In genomic region chr6:168169624-168170023, GRCh38 we compare ENCODE assay signal across 17 cellular contexts.
DNase-seq lines count a peak whose midpoint lies in the region; ATAC-seq, FAIRE-seq and TF ChIP-seq lines count a peak whose summit lies in the region.
"Had no signal": no experiment of that assay in that cellular context is flagged by ENCODE, and none has a peak within 500 bp of the region (broad histone marks: within the 10 kb centered on the region; RNA-seq: fewer than 3 reads in every experiment).

No MANE protein-coding gene starts in this region.

- TF ChIP-seq EP300 in K562 (IDR thresholded peaks at IDR 0.05; ENCODE audit: low read length), result no peak

- in situ Hi-C loops in K562 (cut with MboI), result no loop called here

- peaks cover 1% of the 10 kb centered on the region for H3K4me1 Mint-ChIP-seq in activated naive CD8-positive, alpha-beta T cell treated with anti-CD3 and anti-CD28 coated beads for 36 hours
- no peaks in the 10 kb centered on the region for H3K4me1 Mint-ChIP-seq in activated naive CD8-positive, alpha-beta T cell treated with anti-CD3 and anti-CD28 coated beads, Interleukin-2, amount 50 U/mL, for 24 hours
- peaks cover 7% of the 10 kb centered on the region for H3K4me1 Mint-ChIP-seq in memory B cell
- H3K4me1 Mint-ChIP-seq: B cell had no signal

- intact Hi-C loops in K562 (cut with micrococcal nuclease), result no loop called here
- intact Hi-C loops in vagina (cut with DNase I), result no loop called here

- H3K4me3 ChIP-seq in K562 (no peak overlapping the region), vagina (no peak overlapping the region), Peyer's patch (no peak overlapping the region)
- H3K4me3 ChIP-seq: GM23248, HAP-1 had no signal

- FAIRE-seq in K562 (lab: Jason Lieb, UNC), result peak; percentile 11
- FAIRE-seq: GM18507, HTR-8/SVneo had no signal

- no peak for TF ChIP-seq POLR2A in K562 (conservative IDR thresholded peaks at IDR 0.05)
- TF ChIP-seq POLR2A in vagina (IDR thresholded peaks at IDR 0.05), result no peak
- no peak for TF ChIP-seq POLR2A in Peyer's patch (IDR thresholded peaks at IDR 0.05)

- DNase-seq in activated naive CD8-positive, alpha-beta T cell treated with anti-CD3 and anti-CD28 coated beads for 36 hours, result no peak
- no peak for DNase-seq in activated naive CD8-positive, alpha-beta T cell treated with anti-CD3 and anti-CD28 coated beads, Interleukin-2, amount 50 U/mL, for 24 hours
- DNase-seq in K562 (ENCODE audit: extremely low read depth in 1 of 4, low spot score in 3 of 4), result no peak
- DNase-seq in memory B cell (ENCODE audit: low spot score in 2 of 2), result no peak
- DNase-seq in vagina (ENCODE audit: extremely low spot score in 2 of 2), result peak; percentile 16 to 52
- DNase-seq in Peyer's patch, result no peak
- no peak for DNase-seq in Kasumi-1 (lab: John Stamatoyannopoulos, UW)
- DNase-seq: C1 segment of cervical spinal cord; Calu3; CD4-positive, alpha-beta T cell; DMS 273 treated with DMSO at 0.1 percent for 48 hours; GM23248 had no signal

- H3K4me2 ChIP-seq in K562 (ENCODE audit: insufficient read depth, low read length), result no peak overlapping the region

- H3K9me3 Mint-ChIP-seq in activated naive CD8-positive, alpha-beta T cell treated with anti-CD3 and anti-CD28 coated beads for 36 hours, result peaks cover 21% of the 10 kb centered on the region
- peaks cover 4% of the 10 kb centered on the region for H3K9me3 Mint-ChIP-seq in activated naive CD8-positive, alpha-beta T cell treated with anti-CD3 and anti-CD28 coated beads, Interleukin-2, amount 50 U/mL, for 24 hours
- H3K9me3 Mint-ChIP-seq in memory B cell, result peaks cover 4% of the 10 kb centered on the region
- H3K9me3 Mint-ChIP-seq: CD4-positive, alpha-beta T cell had no signal

- no peak for TF ChIP-seq CTCF in K562 (IDR thresholded peaks at IDR 0.05 in 2 of 3, conservative IDR thresholded peaks at IDR 0.05 in 1 of 3; ENCODE audit: insufficient read depth in 2 of 3, low read depth in 1 of 3, low read length in 3 of 3)
- no peak for TF ChIP-seq CTCF in vagina (IDR thresholded peaks at IDR 0.05)
- no peak for TF ChIP-seq CTCF in Peyer's patch (IDR thresholded peaks at IDR 0.05)

- H2AFZ ChIP-seq in K562 (ENCODE audit: low read depth, low read length), result no peak overlapping the region
- H2AFZ ChIP-seq: GM23248 had no signal

- H3K79me2 ChIP-seq in K562 (ENCODE audit: control insufficient read depth, insufficient read depth, low read length), result no peaks in the 10 kb centered on the region

- H3K27ac ChIP-seq in K562 (ENCODE audit: extremely low read depth, low read depth, low read length) (no peak overlapping the region), vagina (no peak overlapping the region), Peyer's patch (no peak overlapping the region)
- H3K27ac ChIP-seq: GM23248 had no signal

- POLR2A ChIA-PET in K562 (lab: Yijun Ruan, JAX), result no interaction called here

- no peaks in the 10 kb centered on the region for H3K9me1 ChIP-seq in K562 (ENCODE audit: control insufficient read depth, insufficient read depth, low read length)

- ATAC-seq in activated naive CD8-positive, alpha-beta T cell treated with anti-CD3 and anti-CD28 coated beads, Interleukin-2, amount 50 U/mL, for 24 hours, result no peak
- ATAC-seq in K562 (no peak), memory B cell (ENCODE audit: low read depth) (no peak), GM19397 (IDR thresholded peaks at IDR 0.05; ENCODE audit: unreplicated experiment) (no peak)

- H3K4me1 ChIP-seq in K562 (replicated peaks in 1 of 2; ENCODE audit: control insufficient read depth in 2 of 2, insufficient read depth in 2 of 2, low read length in 2 of 2) (no peaks in the 10 kb centered on the region), vagina (peaks cover 15% of the 10 kb centered on the region), Peyer's patch (no peaks in the 10 kb centered on the region)

- no peaks in the 10 kb centered on the region; the same call in 1 of the 2 replicates for H4K20me1 ChIP-seq in K562 (replicated peaks; ENCODE audit: control insufficient read depth, insufficient read depth, low read length)

- under 1% methylated on average over 11 of the region's 11 CpGs for WGBS in K562 (ENCODE audit: insufficient coverage, low coverage, missing lambda C conversion rate)

- H3K27me3 Mint-ChIP-seq in activated naive CD8-positive, alpha-beta T cell treated with anti-CD3 and anti-CD28 coated beads for 36 hours, result peaks cover 20% of the 10 kb centered on the region
- H3K27me3 Mint-ChIP-seq in activated naive CD8-positive, alpha-beta T cell treated with anti-CD3 and anti-CD28 coated beads, Interleukin-2, amount 50 U/mL, for 24 hours, result peaks cover 3% of the 10 kb centered on the region
- no peaks in the 10 kb centered on the region for H3K27me3 Mint-ChIP-seq in memory B cell

- peaks cover 22 to 50% of the 10 kb centered on the region in 2 experiments for H3K27me3 ChIP-seq in K562 (ENCODE audit: control insufficient read depth in 2 of 2, insufficient read depth in 2 of 2, low read length in 2 of 2)
- no peaks in the 10 kb centered on the region for H3K27me3 ChIP-seq in vagina
- H3K27me3 ChIP-seq in Peyer's patch, result no peaks in the 10 kb centered on the region

- CTCF ChIA-PET in K562 (lab: Yijun Ruan, JAX; ENCODE audit: low intra/inter-chr PET ratio), result no interaction called here

- no peaks in the 10 kb centered on the region for H3K9me3 ChIP-seq in K562 (replicated peaks; ENCODE audit: control insufficient read depth, insufficient read depth, low read depth, low read length)
- no peaks in the 10 kb centered on the region for H3K9me3 ChIP-seq in vagina
- no peaks in the 10 kb centered on the region for H3K9me3 ChIP-seq in Peyer's patch
- H3K9me3 ChIP-seq: HAP-1 had no signal

- BruUV-seq in K562 (replicated peaks; lab: Mats Ljungman, UMichigan), result no TSS peak

- H3K9ac ChIP-seq in K562 (ENCODE audit: insufficient read depth in 1 of 2, low read depth in 2 of 2, low read length in 2 of 2), result no peak overlapping the region
- H3K9ac ChIP-seq: GM23248 had no signal

- H3K27ac Mint-ChIP-seq in activated naive CD8-positive, alpha-beta T cell treated with anti-CD3 and anti-CD28 coated beads for 36 hours, result peak overlapping the region; percentile 67
- no peak overlapping the region for H3K27ac Mint-ChIP-seq in activated naive CD8-positive, alpha-beta T cell treated with anti-CD3 and anti-CD28 coated beads, Interleukin-2, amount 50 U/mL, for 24 hours
- peak overlapping the region; percentile 81 for H3K27ac Mint-ChIP-seq in memory B cell
- H3K27ac Mint-ChIP-seq: B cell; CD4-positive, alpha-beta T cell had no signal

- H3K36me3 ChIP-seq in K562 (ENCODE audit: control insufficient read depth, insufficient read depth, low read length) (no peaks in the 10 kb centered on the region), vagina (no peaks in the 10 kb centered on the region), Peyer's patch (no peaks in the 10 kb centered on the region)
- H3K36me3 ChIP-seq: HAP-1 had no signal

- TF ChIP-seq RAD21 in K562 (CRISPR knock-in tag; conservative IDR thresholded peaks at IDR 0.05 in 1 of 2, IDR thresholded peaks at IDR 0.05 in 1 of 2), result no peak

- peaks cover 5% of the 10 kb centered on the region for H3K36me3 Mint-ChIP-seq in activated naive CD8-positive, alpha-beta T cell treated with anti-CD3 and anti-CD28 coated beads for 36 hours
- peaks cover 2% of the 10 kb centered on the region for H3K36me3 Mint-ChIP-seq in activated naive CD8-positive, alpha-beta T cell treated with anti-CD3 and anti-CD28 coated beads, Interleukin-2, amount 50 U/mL, for 24 hours (ENCODE audit: low read depth)
- no peaks in the 10 kb centered on the region for H3K36me3 Mint-ChIP-seq in memory B cell

- no peak overlapping the region for H3K4me3 Mint-ChIP-seq in activated naive CD8-positive, alpha-beta T cell treated with anti-CD3 and anti-CD28 coated beads for 36 hours
- H3K4me3 Mint-ChIP-seq in activated naive CD8-positive, alpha-beta T cell treated with anti-CD3 and anti-CD28 coated beads, Interleukin-2, amount 50 U/mL, for 24 hours, result no peak overlapping the region
- no peak overlapping the region for H3K4me3 Mint-ChIP-seq in memory B cell
- H3K4me3 Mint-ChIP-seq: B cell; CD4-positive, alpha-beta T cell had no signal

TF ChIP-seq in K562, 482 proteins besides CTCF, POLR2A, EP300 and RAD21 (continues in another document):
- no peak for TF ChIP-seq ZNF512 (tag; IDR thresholded peaks at IDR 0.05)
- TF ChIP-seq E4F1 (CRISPR knock-in tag; IDR thresholded peaks at IDR 0.05; ENCODE audit: borderline replicate concordance), result no peak
- TF ChIP-seq ZNF24 (IDR thresholded peaks at IDR 0.05), result no peak
- no peak for TF ChIP-seq HNRNPLL (IDR thresholded peaks at IDR 0.05; ENCODE audit: low read depth, low read length, poor library complexity, severe bottlenecking)

Comparison
In these comparisons a context has a peak if more than half of its experiments do, and no peak if none do; other contexts are left out.
1. DNase-seq: peak in vagina (2 of 2); none in activated naive CD8-positive, alpha-beta T cell treated with anti-CD3 and anti-CD28 coated beads for 36 hours (single experiment), activated naive CD8-positive, alpha-beta T cell treated with anti-CD3 and anti-CD28 coated beads, Interleukin-2, amount 50 U/mL, for 24 hours (single experiment), K562 (0 of 4), memory B cell (0 of 2), Peyer's patch (0 of 3) and Kasumi-1 (0 of 2).